In genomic region chr16:70223971-70224513, GRCh38 we compare ENCODE assay signal across 7 cellular contexts. TPM values are rescaled to one million over a fixed set of nuclear protein-coding genes. Genes with fewer than 3 reads are reported as not detected.
"Had no signal": no experiment of that assay in that cellular context is flagged by ENCODE, and none has a peak within 500 bp of the region (broad histone marks: within the 10 kb centered on the region; RNA-seq: fewer than 3 reads in every experiment).

No MANE protein-coding gene starts in this region.

RNA-seq across cellular contexts. Expression of gene CLEC18C, which starts 50.5 kb away (rescaled TPM):
- total RNA-seq: endothelial cell of umbilical vein, hepatocyte, mesenteric fat pad, upper lobe of right lung had no signal
- polyA plus RNA-seq: endothelial cell of umbilical vein; hepatocyte; mammary epithelial cell; naive thymus-derived CD8-positive, alpha-beta T cell; right cardiac atrium had no signal
